Comparison of ENCODE assay signal across 8 cellular contexts in the genomic region with DNA sequence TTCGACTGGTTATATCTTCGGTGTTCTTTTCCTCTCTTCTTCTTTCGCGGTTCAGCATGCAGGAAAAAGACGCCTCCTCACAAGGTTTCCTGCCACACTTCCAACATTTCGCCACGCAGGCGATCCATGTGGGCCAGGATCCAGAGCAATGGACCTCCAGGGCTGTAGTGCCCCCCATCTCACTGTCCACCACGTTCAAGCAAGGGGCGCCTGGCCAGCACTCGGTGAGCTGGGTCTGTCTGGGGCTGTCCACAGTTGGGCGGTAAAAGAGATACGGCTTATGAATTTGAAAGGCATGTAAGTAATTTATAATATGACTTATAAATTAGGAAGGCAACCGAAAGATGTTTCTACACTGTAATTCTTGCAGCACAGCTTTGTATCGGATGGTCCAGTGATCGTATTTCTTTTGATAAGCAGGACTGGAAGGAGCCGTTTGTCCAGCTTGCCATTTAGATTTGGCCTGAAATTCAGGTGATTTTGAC. TPM values are rescaled to one million over a fixed set of nuclear protein-coding genes. Genes with fewer than 3 reads are reported as not detected.
DNase-seq lines count a peak whose midpoint lies in the region; ATAC-seq and TF ChIP-seq lines count a peak whose summit lies in the region.

No MANE protein-coding gene starts in this region.

- peaks cover 11% of the 10 kb centered on the region for H3K36me3 Mint-ChIP-seq in endodermal cell (ENCODE audit: low read depth)
- H3K36me3 Mint-ChIP-seq in naive thymus-derived CD4-positive, alpha-beta T cell = no peaks in the 10 kb centered on the region

- H3K4me3 ChIP-seq in PC-3 (ENCODE audit: low read length) (peak overlapping the region; percentile 88), endodermal cell (ENCODE audit: low read length) (peak overlapping the region; percentile 91)
- H3K4me3 ChIP-seq in naive thymus-derived CD4-positive, alpha-beta T cell (ENCODE audit: low read length) = peak overlapping the region; percentile 85

- H3K4me1 Mint-ChIP-seq in endodermal cell = peaks cover 12% of the 10 kb centered on the region
- H3K4me1 Mint-ChIP-seq in naive thymus-derived CD4-positive, alpha-beta T cell = peaks cover 5 to 26% (median 24%) of the 10 kb centered on the region in 7 donors

- no peaks in the 10 kb centered on the region for H3K27me3 Mint-ChIP-seq in endodermal cell (ENCODE audit: insufficient read depth)
- H3K27me3 Mint-ChIP-seq in naive thymus-derived CD4-positive, alpha-beta T cell = peaks cover 0 to 5% (median 0%) of the 10 kb centered on the region in 5 donors

- no peaks in the 10 kb centered on the region for H3K27me3 ChIP-seq in PC-3 (ENCODE audit: low read length)
- no peaks in the 10 kb centered on the region for H3K27me3 ChIP-seq in endodermal cell (ENCODE audit: control insufficient read depth, insufficient read depth, low read length, poor library complexity, severe bottlenecking)
- no peaks in the 10 kb centered on the region for H3K27me3 ChIP-seq in naive thymus-derived CD4-positive, alpha-beta T cell (ENCODE audit: control insufficient read depth in 2 of 2, insufficient read depth in 2 of 2, low read length in 2 of 2)

- CTCF ChIA-PET in PC-3 (lab: Charles Lee) = interaction anchor here (1.2 kb wide), 1 partner anchor 19 kb away, joined by 6 read pairs; no protein-coding TSS in a partner anchor
- CTCF ChIA-PET in naive thymus-derived CD4-positive, alpha-beta T cell (lab: Charles Lee) = interaction anchor here (0.7 kb wide), 1 partner anchor 18 kb away, joined by 3 read pairs; no protein-coding TSS in a partner anchor

- BruUV-seq in PC-3 (replicated peaks; lab: Mats Ljungman, UMichigan) = TSS peak; percentile 84

- intact Hi-C loops in Right ventricle myocardium inferior (cut with DNase I) = loop anchor here (2.0 to 10.0 kb wide), 2 partner anchors 57 to 207 kb away; a partner anchor contains a TSS
- intact Hi-C loops in cardiac septum (cut with DNase I) = loop anchor here (2.0 to 5.0 kb wide), 2 partner anchors 57 to 189 kb away; a partner anchor contains a TSS
- intact Hi-C loops in PC-3 (cut with micrococcal nuclease) = loop anchor here (1.0 to 5.0 kb wide), 4 partner anchors 39 to 204 kb away; a partner anchor contains a TSS
- intact Hi-C loops in naive thymus-derived CD4-positive, alpha-beta T cell (cut with micrococcal nuclease) = loop anchor here (1.0 to 5.0 kb wide), 6 partner anchors 57 to 1914 kb away; a partner anchor contains a TSS

- H3K4me1 ChIP-seq in PC-3 (ENCODE audit: insufficient read depth, low read length) (peaks cover 11% of the 10 kb centered on the region; the same call in 1 of the 2 replicates), endodermal cell (ENCODE audit: control insufficient read depth, insufficient read depth, low read length) (no peaks in the 10 kb centered on the region)
- peaks cover 4 to 9% of the 10 kb centered on the region in 2 donors for H3K4me1 ChIP-seq in naive thymus-derived CD4-positive, alpha-beta T cell (ENCODE audit: control insufficient read depth in 2 of 2, insufficient read depth in 2 of 2, low read length in 2 of 2)

- peak overlapping the region; percentile 75 for H2AFZ ChIP-seq in PC-3 (ENCODE audit: low read length)

- WGBS in endodermal cell (ENCODE audit: insufficient coverage in 1 of 2, insufficient read length in 1 of 2), 2 experiments = 0 to 2% methylated on average over 9 to 17 of the region's 17 CpGs

- H3K9me3 ChIP-seq in PC-3 (ENCODE audit: low read length) (no peaks in the 10 kb centered on the region), endodermal cell (ENCODE audit: control insufficient read depth, low read length) (no peaks in the 10 kb centered on the region)
- no peaks in the 10 kb centered on the region for H3K9me3 ChIP-seq in naive thymus-derived CD4-positive, alpha-beta T cell (ENCODE audit: control insufficient read depth in 2 of 3, low read length in 3 of 3)

- H3K27ac Mint-ChIP-seq in endodermal cell = peak overlapping the region; percentile 99
- H3K27ac Mint-ChIP-seq in naive thymus-derived CD4-positive, alpha-beta T cell = peak overlapping the region; percentile 82 to 99 (median 96)

- POLR2A ChIA-PET in PC-3 (lab: Charles Lee; ENCODE audit: unreplicated experiment) = interaction anchor here (0.5 to 2.2 kb wide), 7 partner anchors 13 to 190 kb away, joined by 3 to 22 read pairs (median 4); a partner anchor contains a TSS
- POLR2A ChIA-PET in naive thymus-derived CD4-positive, alpha-beta T cell (lab: Charles Lee) = interaction anchor here (0.6 to 4.6 kb wide), 10 partner anchors 9 to 670 kb away, joined by 3 to 81 read pairs (median 4); a partner anchor contains a TSS

- peak overlapping the region; percentile 73 for H3K27ac ChIP-seq in PC-3 (ENCODE audit: low read length)
- peak overlapping the region; percentile 93 for H3K27ac ChIP-seq in endodermal cell (ENCODE audit: low read depth, low read length)
- peak overlapping the region; percentile 85 for H3K27ac ChIP-seq in naive thymus-derived CD4-positive, alpha-beta T cell (ENCODE audit: low read depth, low read length)

- peaks cover 4% of the 10 kb centered on the region; the same call in 1 of the 2 replicates for H4K20me1 ChIP-seq in PC-3 (ENCODE audit: low read length)

- DNase-seq in Right ventricle myocardium inferior (ENCODE audit: missing footprints) (no peak), cardiac septum (ENCODE audit: low spot score) (no peak), PC-3 (peak; percentile 34), endodermal cell (no peak), germinal center (ENCODE audit: low spot score) (no peak), GM10266 (ENCODE audit: extremely low spot score) (no peak)
- no peak for DNase-seq in naive thymus-derived CD4-positive, alpha-beta T cell
- DNase-seq in central memory CD4-positive, alpha-beta T cell = no peak

- peak overlapping the region; percentile 94 for H3K4me2 ChIP-seq in PC-3 (ENCODE audit: low read length)

- H3K79me2 ChIP-seq in PC-3 (ENCODE audit: low read length) = peaks cover 34% of the 10 kb centered on the region

- no peaks in the 10 kb centered on the region for H3F3A ChIP-seq in PC-3 (ENCODE audit: low read length, unreplicated experiment)

- no peaks in the 10 kb centered on the region for H3K9me3 Mint-ChIP-seq in endodermal cell
- H3K9me3 Mint-ChIP-seq in naive thymus-derived CD4-positive, alpha-beta T cell = no peaks in the 10 kb centered on the region

- H3K36me3 ChIP-seq in PC-3 (ENCODE audit: low read depth, low read length) = peaks cover 7% of the 10 kb centered on the region; the same call in 1 of the 2 replicates
- H3K36me3 ChIP-seq in endodermal cell (ENCODE audit: control insufficient read depth, insufficient read depth, low read length) = peaks cover 6% of the 10 kb centered on the region
- peaks cover 0 to 3% (median 0%) of the 10 kb centered on the region in 3 experiments for H3K36me3 ChIP-seq in naive thymus-derived CD4-positive, alpha-beta T cell (ENCODE audit: control insufficient read depth in 2 of 3, insufficient read depth in 3 of 3, low read length in 3 of 3)

- no peaks in the 10 kb centered on the region for H3K9me2 ChIP-seq in PC-3 (replicated peaks; ENCODE audit: low read length)

- peak overlapping the region; percentile 76 for H3K9ac ChIP-seq in PC-3 (ENCODE audit: low read length)
- H3K9ac ChIP-seq in endodermal cell (ENCODE audit: extremely low read depth, low read length, poor library complexity, severe bottlenecking) = peak overlapping the region; percentile 94

- peak overlapping the region; percentile 90 for H3K4me3 Mint-ChIP-seq in endodermal cell
- H3K4me3 Mint-ChIP-seq in naive thymus-derived CD4-positive, alpha-beta T cell = peak overlapping the region; percentile 90 to 100 (median 98)

- ATAC-seq in Right ventricle myocardium inferior (peak; percentile 36), PC-3 (peak; percentile 27)
- no peak for ATAC-seq in naive thymus-derived CD4-positive, alpha-beta T cell

- TF ChIP-seq CTCF in PC-3 (conservative IDR thresholded peaks at IDR 0.05; ENCODE audit: low read depth, low read length) (no peak), endodermal cell (conservative IDR thresholded peaks at IDR 0.05) (no peak), GM10266 (IDR thresholded peaks at IDR 0.05; ENCODE audit: control insufficient read depth, insufficient read depth, low read depth, missing control alignments) (no peak)

RNA-seq across cellular contexts. Expression of a gene that starts 0.3 kb away (rescaled TPM):
- total RNA-seq in Right ventricle myocardium inferior (0.60 TPM), cardiac septum (0.43 TPM), PC-3 (2014; rRNA removed) (8.5 and 13.2 TPM in 2 replicates), endodermal cell (10 to 100 TPM; 19.1 to 26.2 TPM)
- polyA plus RNA-seq in endodermal cell (2013, experiment 1 of 2) = 19.8 TPM
- 15.8 TPM for polyA plus RNA-seq in endodermal cell (2013, experiment 2 of 2)
- 1 to 10 TPM; 2.6 to 7.1 (median 5.1) TPM for total RNA-seq in naive thymus-derived CD4-positive, alpha-beta T cell
- polyA plus RNA-seq in naive thymus-derived CD4-positive, alpha-beta T cell = 1 to 10 TPM; 2.8 to 3.5 TPM

RNA-seq across cellular contexts. Expression of a gene that starts 56.9 kb away (rescaled TPM):
- 9.4 TPM for total RNA-seq in Right ventricle myocardium inferior
- total RNA-seq in cardiac septum = 11.8 TPM
- 38.0 and 41.5 TPM in 2 replicates for total RNA-seq in PC-3 (2014; rRNA removed)
- 10 to 100 TPM; 22.6 to 25.2 TPM for total RNA-seq in endodermal cell
- polyA plus RNA-seq in endodermal cell (2013, experiment 1 of 2) = 19.3 TPM
- polyA plus RNA-seq in endodermal cell (2013, experiment 2 of 2) = 20.1 TPM
- total RNA-seq in naive thymus-derived CD4-positive, alpha-beta T cell = 10 to 100 TPM; 23.8 to 31.4 (median 28.1) TPM
- polyA plus RNA-seq in naive thymus-derived CD4-positive, alpha-beta T cell = 10 to 100 TPM; 13.2 to 19.1 TPM
